In the genomic region with DNA sequence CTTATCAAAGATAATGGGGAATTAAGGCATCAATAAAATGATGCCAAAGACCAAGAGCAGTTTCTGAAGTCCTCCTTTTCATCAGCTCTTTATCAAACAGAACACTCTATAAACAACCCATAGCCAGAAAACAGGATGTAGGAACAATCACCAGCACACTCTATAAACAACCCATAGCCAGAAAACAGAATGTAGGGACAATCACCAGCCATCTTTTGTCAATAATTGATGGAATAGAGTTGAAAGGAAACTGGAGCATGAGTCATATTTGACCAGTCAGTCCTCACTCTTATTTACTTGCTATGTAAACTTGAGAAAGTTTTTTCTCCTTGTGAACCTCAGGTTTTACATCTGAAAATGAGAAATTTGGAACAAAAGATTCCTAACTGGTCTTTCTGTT, we compare ENCODE assay signal across 1 cellular context.
A peak's percentile ranks its signal among the peaks of the same experiment; 100 is the strongest.
TF ChIP-seq lines count a peak whose summit lies in the region.

No MANE protein-coding gene starts in this region.

TF ChIP-seq in HepG2, 621 proteins besides CTCF, POLR2A, EP300 and RAD21 (continued from another document and continues in another):
- TF ChIP-seq, protein P1, sequence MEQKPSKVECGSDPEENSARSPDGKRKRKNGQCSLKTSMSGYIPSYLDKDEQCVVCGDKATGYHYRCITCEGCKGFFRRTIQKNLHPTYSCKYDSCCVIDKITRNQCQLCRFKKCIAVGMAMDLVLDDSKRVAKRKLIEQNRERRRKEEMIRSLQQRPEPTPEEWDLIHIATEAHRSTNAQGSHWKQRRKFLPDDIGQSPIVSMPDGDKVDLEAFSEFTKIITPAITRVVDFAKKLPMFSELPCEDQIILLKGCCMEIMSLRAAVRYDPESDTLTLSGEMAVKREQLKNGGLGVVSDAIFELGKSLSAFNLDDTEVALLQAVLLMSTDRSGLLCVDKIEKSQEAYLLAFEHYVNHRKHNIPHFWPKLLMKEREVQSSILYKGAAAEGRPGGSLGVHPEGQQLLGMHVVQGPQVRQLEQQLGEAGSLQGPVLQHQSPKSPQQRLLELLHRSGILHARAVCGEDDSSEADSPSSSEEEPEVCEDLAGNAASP (CRISPR knock-in tag; IDR thresholded peaks at IDR 0.05; ENCODE audit: borderline replicate concordance): no peak
- 0 out of 2 replicates have a peak, but pooled peaks have one; percentile 23 for TF ChIP-seq RCOR2 (CRISPR knock-in tag; IDR thresholded peaks at IDR 0.05)
- no peak for TF ChIP-seq MED13 (CRISPR knock-in tag; IDR thresholded peaks at IDR 0.05)
- TF ChIP-seq, protein P2, sequence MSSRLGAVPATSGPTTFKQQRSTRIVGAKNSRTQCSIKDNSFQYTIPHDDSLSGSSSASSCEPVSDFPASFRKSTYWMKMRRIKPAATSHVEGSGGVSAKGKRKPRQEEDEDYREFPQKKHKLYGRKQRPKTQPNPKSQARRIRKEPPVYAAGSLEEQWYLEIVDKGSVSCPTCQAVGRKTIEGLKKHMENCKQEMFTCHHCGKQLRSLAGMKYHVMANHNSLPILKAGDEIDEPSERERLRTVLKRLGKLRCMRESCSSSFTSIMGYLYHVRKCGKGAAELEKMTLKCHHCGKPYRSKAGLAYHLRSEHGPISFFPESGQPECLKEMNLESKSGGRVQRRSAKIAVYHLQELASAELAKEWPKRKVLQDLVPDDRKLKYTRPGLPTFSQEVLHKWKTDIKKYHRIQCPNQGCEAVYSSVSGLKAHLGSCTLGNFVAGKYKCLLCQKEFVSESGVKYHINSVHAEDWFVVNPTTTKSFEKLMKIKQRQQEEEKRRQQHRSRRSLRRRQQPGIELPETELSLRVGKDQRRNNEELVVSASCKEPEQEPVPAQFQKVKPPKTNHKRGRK (CRISPR knock-in tag; IDR thresholded peaks at IDR 0.05): no peak
- TF ChIP-seq, protein P3, sequence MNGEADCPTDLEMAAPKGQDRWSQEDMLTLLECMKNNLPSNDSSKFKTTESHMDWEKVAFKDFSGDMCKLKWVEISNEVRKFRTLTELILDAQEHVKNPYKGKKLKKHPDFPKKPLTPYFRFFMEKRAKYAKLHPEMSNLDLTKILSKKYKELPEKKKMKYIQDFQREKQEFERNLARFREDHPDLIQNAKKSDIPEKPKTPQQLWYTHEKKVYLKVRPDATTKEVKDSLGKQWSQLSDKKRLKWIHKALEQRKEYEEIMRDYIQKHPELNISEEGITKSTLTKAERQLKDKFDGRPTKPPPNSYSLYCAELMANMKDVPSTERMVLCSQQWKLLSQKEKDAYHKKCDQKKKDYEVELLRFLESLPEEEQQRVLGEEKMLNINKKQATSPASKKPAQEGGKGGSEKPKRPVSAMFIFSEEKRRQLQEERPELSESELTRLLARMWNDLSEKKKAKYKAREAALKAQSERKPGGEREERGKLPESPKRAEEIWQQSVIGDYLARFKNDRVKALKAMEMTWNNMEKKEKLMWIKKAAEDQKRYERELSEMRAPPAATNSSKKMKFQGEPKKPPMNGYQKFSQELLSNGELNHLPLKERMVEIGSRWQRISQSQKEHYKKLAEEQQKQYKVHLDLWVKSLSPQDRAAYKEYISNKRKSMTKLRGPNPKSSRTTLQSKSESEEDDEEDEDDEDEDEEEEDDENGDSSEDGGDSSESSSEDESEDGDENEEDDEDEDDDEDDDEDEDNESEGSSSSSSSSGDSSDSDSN (CRISPR knock-in tag; IDR thresholded peaks at IDR 0.05): no peak
- no peak for TF ChIP-seq ZNF337 (CRISPR knock-in tag; IDR thresholded peaks at IDR 0.05; ENCODE audit: borderline replicate concordance, low read depth)
- TF ChIP-seq MED8 (CRISPR knock-in tag; IDR thresholded peaks at IDR 0.05; ENCODE audit: insufficient replicate concordance): no peak
- TF ChIP-seq, protein P4, sequence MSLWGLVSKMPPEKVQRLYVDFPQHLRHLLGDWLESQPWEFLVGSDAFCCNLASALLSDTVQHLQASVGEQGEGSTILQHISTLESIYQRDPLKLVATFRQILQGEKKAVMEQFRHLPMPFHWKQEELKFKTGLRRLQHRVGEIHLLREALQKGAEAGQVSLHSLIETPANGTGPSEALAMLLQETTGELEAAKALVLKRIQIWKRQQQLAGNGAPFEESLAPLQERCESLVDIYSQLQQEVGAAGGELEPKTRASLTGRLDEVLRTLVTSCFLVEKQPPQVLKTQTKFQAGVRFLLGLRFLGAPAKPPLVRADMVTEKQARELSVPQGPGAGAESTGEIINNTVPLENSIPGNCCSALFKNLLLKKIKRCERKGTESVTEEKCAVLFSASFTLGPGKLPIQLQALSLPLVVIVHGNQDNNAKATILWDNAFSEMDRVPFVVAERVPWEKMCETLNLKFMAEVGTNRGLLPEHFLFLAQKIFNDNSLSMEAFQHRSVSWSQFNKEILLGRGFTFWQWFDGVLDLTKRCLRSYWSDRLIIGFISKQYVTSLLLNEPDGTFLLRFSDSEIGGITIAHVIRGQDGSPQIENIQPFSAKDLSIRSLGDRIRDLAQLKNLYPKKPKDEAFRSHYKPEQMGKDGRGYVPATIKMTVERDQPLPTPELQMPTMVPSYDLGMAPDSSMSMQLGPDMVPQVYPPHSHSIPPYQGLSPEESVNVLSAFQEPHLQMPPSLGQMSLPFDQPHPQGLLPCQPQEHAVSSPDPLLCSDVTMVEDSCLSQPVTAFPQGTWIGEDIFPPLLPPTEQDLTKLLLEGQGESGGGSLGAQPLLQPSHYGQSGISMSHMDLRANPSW (CRISPR knock-in tag; IDR thresholded peaks at IDR 0.05; ENCODE audit: borderline replicate concordance): no peak
- TF ChIP-seq JARID2 (CRISPR knock-in tag; IDR thresholded peaks at IDR 0.05; ENCODE audit: insufficient replicate concordance): no peak
- no peak for TF ChIP-seq SP5 (CRISPR knock-in tag; IDR thresholded peaks at IDR 0.05; ENCODE audit: borderline replicate concordance, low read depth)
- TF ChIP-seq, protein P5, sequence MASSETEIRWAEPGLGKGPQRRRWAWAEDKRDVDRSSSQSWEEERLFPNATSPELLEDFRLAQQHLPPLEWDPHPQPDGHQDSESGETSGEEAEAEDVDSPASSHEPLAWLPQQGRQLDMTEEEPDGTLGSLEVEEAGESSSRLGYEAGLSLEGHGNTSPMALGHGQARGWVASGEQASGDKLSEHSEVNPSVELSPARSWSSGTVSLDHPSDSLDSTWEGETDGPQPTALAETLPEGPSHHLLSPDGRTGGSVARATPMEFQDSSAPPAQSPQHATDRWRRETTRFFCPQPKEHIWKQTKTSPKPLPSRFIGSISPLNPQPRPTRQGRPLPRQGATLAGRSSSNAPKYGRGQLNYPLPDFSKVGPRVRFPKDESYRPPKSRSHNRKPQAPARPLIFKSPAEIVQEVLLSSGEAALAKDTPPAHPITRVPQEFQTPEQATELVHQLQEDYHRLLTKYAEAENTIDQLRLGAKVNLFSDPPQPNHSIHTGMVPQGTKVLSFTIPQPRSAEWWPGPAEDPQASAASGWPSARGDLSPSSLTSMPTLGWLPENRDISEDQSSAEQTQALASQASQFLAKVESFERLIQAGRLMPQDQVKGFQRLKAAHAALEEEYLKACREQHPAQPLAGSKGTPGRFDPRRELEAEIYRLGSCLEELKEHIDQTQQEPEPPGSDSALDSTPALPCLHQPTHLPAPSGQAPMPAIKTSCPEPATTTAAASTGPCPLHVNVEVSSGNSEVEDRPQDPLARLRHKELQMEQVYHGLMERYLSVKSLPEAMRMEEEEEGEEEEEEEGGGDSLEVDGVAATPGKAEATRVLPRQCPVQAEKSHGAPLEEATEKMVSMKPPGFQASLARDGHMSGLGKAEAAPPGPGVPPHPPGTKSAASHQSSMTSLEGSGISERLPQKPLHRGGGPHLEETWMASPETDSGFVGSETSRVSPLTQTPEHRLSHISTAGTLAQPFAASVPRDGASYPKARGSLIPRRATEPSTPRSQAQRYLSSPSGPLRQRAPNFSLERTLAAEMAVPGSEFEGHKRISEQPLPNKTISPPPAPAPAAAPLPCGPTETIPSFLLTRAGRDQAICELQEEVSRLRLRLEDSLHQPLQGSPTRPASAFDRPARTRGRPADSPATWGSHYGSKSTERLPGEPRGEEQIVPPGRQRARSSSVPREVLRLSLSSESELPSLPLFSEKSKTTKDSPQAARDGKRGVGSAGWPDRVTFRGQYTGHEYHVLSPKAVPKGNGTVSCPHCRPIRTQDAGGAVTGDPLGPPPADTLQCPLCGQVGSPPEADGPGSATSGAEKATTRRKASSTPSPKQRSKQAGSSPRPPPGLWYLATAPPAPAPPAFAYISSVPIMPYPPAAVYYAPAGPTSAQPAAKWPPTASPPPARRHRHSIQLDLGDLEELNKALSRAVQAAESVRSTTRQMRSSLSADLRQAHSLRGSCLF (CRISPR knock-in tag; IDR thresholded peaks at IDR 0.05; ENCODE audit: borderline replicate concordance): no peak
- TF ChIP-seq, protein P6, sequence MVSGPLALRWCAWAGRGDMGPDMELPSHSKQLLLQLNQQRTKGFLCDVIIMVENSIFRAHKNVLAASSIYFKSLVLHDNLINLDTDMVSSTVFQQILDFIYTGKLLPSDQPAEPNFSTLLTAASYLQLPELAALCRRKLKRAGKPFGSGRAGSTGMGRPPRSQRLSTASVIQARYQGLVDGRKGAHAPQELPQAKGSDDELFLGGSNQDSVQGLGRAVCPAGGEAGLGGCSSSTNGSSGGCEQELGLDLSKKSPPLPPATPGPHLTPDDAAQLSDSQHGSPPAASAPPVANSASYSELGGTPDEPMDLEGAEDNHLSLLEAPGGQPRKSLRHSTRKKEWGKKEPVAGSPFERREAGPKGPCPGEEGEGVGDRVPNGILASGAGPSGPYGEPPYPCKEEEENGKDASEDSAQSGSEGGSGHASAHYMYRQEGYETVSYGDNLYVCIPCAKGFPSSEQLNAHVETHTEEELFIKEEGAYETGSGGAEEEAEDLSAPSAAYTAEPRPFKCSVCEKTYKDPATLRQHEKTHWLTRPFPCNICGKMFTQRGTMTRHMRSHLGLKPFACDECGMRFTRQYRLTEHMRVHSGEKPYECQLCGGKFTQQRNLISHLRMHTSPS (CRISPR knock-in tag; IDR thresholded peaks at IDR 0.05; ENCODE audit: low read depth): no peak
- TF ChIP-seq ETV5 (CRISPR knock-in tag; IDR thresholded peaks at IDR 0.05; ENCODE audit: borderline replicate concordance): peak; percentile 79; the same call in 1 of the 2 replicates
- no peak; the same call in 1 of the 2 replicates for TF ChIP-seq ZNF614 (CRISPR knock-in tag; IDR thresholded peaks at IDR 0.05; ENCODE audit: borderline replicate concordance)
- no peak for TF ChIP-seq ZNF761 (CRISPR knock-in tag; conservative IDR thresholded peaks at IDR 0.05)
- no peak for TF ChIP-seq ZNF841 (CRISPR knock-in tag; IDR thresholded peaks at IDR 0.05; ENCODE audit: borderline replicate concordance)
- TF ChIP-seq RFXANK (CRISPR knock-in tag; IDR thresholded peaks at IDR 0.05): no peak
- TF ChIP-seq, protein P7, sequence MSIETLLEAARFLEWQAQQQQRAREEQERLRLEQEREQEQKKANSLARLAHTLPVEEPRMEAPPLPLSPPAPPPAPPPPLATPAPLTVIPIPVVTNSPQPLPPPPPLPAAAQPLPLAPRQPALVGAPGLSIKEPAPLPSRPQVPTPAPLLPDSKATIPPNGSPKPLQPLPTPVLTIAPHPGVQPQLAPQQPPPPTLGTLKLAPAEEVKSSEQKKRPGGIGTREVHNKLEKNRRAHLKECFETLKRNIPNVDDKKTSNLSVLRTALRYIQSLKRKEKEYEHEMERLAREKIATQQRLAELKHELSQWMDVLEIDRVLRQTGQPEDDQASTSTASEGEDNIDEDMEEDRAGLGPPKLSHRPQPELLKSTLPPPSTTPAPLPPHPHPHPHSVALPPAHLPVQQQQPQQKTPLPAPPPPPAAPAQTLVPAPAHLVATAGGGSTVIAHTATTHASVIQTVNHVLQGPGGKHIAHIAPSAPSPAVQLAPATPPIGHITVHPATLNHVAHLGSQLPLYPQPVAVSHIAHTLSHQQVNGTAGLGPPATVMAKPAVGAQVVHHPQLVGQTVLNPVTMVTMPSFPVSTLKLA (IDR thresholded peaks at IDR 0.05): no peak
- TF ChIP-seq, protein P8, sequence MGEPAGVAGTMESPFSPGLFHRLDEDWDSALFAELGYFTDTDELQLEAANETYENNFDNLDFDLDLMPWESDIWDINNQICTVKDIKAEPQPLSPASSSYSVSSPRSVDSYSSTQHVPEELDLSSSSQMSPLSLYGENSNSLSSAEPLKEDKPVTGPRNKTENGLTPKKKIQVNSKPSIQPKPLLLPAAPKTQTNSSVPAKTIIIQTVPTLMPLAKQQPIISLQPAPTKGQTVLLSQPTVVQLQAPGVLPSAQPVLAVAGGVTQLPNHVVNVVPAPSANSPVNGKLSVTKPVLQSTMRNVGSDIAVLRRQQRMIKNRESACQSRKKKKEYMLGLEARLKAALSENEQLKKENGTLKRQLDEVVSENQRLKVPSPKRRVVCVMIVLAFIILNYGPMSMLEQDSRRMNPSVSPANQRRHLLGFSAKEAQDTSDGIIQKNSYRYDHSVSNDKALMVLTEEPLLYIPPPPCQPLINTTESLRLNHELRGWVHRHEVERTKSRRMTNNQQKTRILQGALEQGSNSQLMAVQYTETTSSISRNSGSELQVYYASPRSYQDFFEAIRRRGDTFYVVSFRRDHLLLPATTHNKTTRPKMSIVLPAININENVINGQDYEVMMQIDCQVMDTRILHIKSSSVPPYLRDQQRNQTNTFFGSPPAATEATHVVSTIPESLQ (CRISPR knock-in tag; conservative IDR thresholded peaks at IDR 0.05): no peak
- no peak for TF ChIP-seq ZNF891 (CRISPR knock-in tag; IDR thresholded peaks at IDR 0.05)
- TF ChIP-seq, protein P9, sequence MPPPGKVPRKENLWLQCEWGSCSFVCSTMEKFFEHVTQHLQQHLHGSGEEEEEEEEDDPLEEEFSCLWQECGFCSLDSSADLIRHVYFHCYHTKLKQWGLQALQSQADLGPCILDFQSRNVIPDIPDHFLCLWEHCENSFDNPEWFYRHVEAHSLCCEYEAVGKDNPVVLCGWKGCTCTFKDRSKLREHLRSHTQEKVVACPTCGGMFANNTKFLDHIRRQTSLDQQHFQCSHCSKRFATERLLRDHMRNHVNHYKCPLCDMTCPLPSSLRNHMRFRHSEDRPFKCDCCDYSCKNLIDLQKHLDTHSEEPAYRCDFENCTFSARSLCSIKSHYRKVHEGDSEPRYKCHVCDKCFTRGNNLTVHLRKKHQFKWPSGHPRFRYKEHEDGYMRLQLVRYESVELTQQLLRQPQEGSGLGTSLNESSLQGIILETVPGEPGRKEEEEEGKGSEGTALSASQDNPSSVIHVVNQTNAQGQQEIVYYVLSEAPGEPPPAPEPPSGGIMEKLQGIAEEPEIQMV (CRISPR knock-in tag; IDR thresholded peaks at IDR 0.05; ENCODE audit: low read depth): no peak
- TF ChIP-seq MEF2D (CRISPR knock-in tag; IDR thresholded peaks at IDR 0.05): no peak
- no peak for TF ChIP-seq ZNF781 (CRISPR knock-in tag; IDR thresholded peaks at IDR 0.05; ENCODE audit: borderline replicate concordance, not compliant biosample characterization)
- no peak for TF ChIP-seq TOPORS (CRISPR knock-in tag; IDR thresholded peaks at IDR 0.05)
- no peak for TF ChIP-seq ZNF777 (CRISPR knock-in tag; IDR thresholded peaks at IDR 0.05)
- no peak for TF ChIP-seq SP2 (CRISPR knock-in tag; IDR thresholded peaks at IDR 0.05)
- TF ChIP-seq YEATS4 (CRISPR knock-in tag; IDR thresholded peaks at IDR 0.05; ENCODE audit: borderline replicate concordance): no peak
- TF ChIP-seq FOSL1 (CRISPR knock-in tag; IDR thresholded peaks at IDR 0.05; ENCODE audit: borderline replicate concordance): peak; percentile 70; the same call in 1 of the 2 replicates
- no peak for TF ChIP-seq ZNF484 (CRISPR knock-in tag; IDR thresholded peaks at IDR 0.05; ENCODE audit: borderline replicate concordance, low read depth)
